ENCODE assay signal across 26 cellular contexts in the genomic region with DNA sequence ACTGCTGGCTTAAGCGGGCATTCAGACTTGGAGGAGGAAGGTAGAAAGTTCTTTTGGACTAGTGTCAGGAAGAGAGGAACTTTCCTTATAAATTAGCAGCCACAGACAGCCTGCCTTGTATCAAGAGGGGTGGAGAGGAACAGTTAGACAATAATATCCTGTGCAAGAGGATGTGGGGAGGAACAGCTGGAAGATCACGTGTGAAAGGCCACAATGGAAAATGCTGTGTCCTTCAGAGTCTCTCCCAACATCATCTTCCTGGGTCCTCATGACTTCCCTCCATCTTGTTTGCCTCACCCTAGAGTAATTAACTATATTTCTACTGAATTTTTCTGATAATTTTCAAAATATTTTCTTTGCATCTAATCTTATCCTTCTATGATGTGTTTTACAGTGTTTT.
"Had no signal": no experiment of that assay in that cellular context is flagged by ENCODE, and none has a peak within 500 bp of the region (broad histone marks: within the 10 kb centered on the region; RNA-seq: fewer than 3 reads in every experiment).

No MANE protein-coding gene starts in this region.

- H3K4me1 ChIP-seq: adrenal gland, ascending aorta, esophagus squamous epithelium, gastroesophageal sphincter, vagina had no signal

- ATAC-seq: activated CD4-positive, CD25-positive, alpha-beta regulatory T cell treated with anti-CD3 and anti-CD28 coated beads, Interleukin-2, amount 50 U/mL, for 24 hours; gastroesophageal sphincter; left ventricle myocardium superior; naive thymus-derived CD4-positive, alpha-beta T cell; sciatic nerve; stimulated activated effector memory CD8-positive, alpha-beta T cell treated with anti-CD3 and anti-CD28 coated beads, Interleukin-12 subunit alpha, Interleukin-12 subunit beta, amount 100 ng/mL, for 72 hours had no signal

- H3K36me3 ChIP-seq: adrenal gland, ascending aorta, esophagus squamous epithelium, gastroesophageal sphincter, ovary, thoracic aorta, vagina, WERI-Rb-1 had no signal

- H2AFZ ChIP-seq: hepatocyte had no signal

- H3K9me3 ChIP-seq: adrenal gland, ascending aorta, esophagus squamous epithelium, gastroesophageal sphincter, ovary, thoracic aorta, vagina had no signal

- H3K27ac ChIP-seq: adrenal gland, ascending aorta, esophagus squamous epithelium, gastroesophageal sphincter, hepatocyte, ovary, thoracic aorta, vagina, WERI-Rb-1 had no signal

- H3K4me2 ChIP-seq: hepatocyte had no signal

- H3K27me3 ChIP-seq: adrenal gland, ascending aorta, esophagus squamous epithelium, gastroesophageal sphincter, hepatocyte, ovary, vagina had no signal

- DNase-seq: activated CD4-positive, alpha-beta T cell treated with anti-CD3 and anti-CD28 coated beads for 48 hours; activated CD4-positive, alpha-beta T cell treated with anti-CD3 and anti-CD28 coated beads, Interleukin-2, amount 50 U/mL, for 48 hours; activated CD8-positive, alpha-beta memory T cell treated with anti-CD3 and anti-CD28 coated beads for 24 hours; activated effector memory CD4-positive, alpha-beta T cell treated with anti-CD3 and anti-CD28 coated beads, Interleukin-2, amount 50 U/mL, for 16 hours; activated naive CD4-positive, alpha-beta T cell treated with anti-CD3 and anti-CD28 coated beads for 36 hours; activated naive CD8-positive, alpha-beta T cell treated with anti-CD3 and anti-CD28 coated beads for 36 hours; adrenal gland; central memory CD4-positive, alpha-beta T cell; endodermal cell; esophagus squamous epithelium; islet precursor cell; left cardiac atrium; left ventricle myocardium superior; naive thymus-derived CD4-positive, alpha-beta T cell; ovary; small intestine; stimulated activated CD4-positive, alpha-beta T cell treated with anti-CD3 and anti-CD28 coated beads, Interleukin-4, amount 100 ng/mL, for 24 hours; WERI-Rb-1 had no signal

- H3K4me3 ChIP-seq: adrenal gland, ascending aorta, esophagus squamous epithelium, gastroesophageal sphincter, hepatocyte, ovary, thoracic aorta, vagina had no signal
